26 cellular contexts compared by ENCODE assay signal in the genomic region with DNA sequence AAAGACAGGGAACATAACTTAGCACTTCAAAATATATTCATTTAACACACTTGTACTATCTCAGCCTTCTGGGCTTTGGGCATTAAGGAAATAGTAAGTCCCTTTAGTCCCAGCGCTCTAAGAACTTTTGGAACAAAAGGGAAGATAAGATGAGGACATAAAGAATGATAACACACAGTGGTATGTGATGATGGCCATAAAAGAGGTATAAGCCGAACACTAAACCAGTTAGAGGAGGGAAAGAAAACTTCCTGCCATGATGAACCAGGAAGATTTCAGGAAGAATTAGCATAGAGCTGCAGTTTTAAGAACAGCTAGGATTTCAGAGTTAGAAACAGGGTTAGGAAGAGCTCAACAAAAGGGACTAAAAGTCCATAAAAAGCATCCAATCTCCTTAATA. TPM values are rescaled to one million over a fixed set of nuclear protein-coding genes. Genes with fewer than 3 reads are reported as not detected.
"Had no signal": no experiment of that assay in that cellular context is flagged by ENCODE, and none has a peak within 500 bp of the region (broad histone marks: within the 10 kb centered on the region; RNA-seq: fewer than 3 reads in every experiment).

No MANE protein-coding gene starts in this region.

- H3K4me3 Mint-ChIP-seq: naive thymus-derived CD4-positive, alpha-beta T cell; neural crest cell; type B pancreatic cell had no signal

- H3K27me3 ChIP-seq: dorsolateral prefrontal cortex, gastroesophageal sphincter, vagina had no signal

- DNase-seq: cortex of kidney; dorsolateral prefrontal cortex; effector CD8-positive, alpha-beta T cell; glutamatergic neuron; kidney; left cardiac atrium; left ventricle myocardium superior; mesenchymal stem cell; midbrain; naive thymus-derived CD4-positive, alpha-beta T cell; posterior cingulate gyrus; stimulated activated CD4-positive, alpha-beta T cell treated with anti-CD3 and anti-CD28 coated beads, Interleukin-2, amount 100 ng/mL, for 24 hours; stimulated activated CD4-positive, alpha-beta T cell treated with anti-CD3 and anti-CD28 coated beads, Interleukin-4, amount 100 ng/mL, for 4 hours; stimulated activated naive CD4-positive, alpha-beta T cell treated with Interleukin-2 at 50 U/mL for 16 hours had no signal

- H3K27me3 Mint-ChIP-seq: naive thymus-derived CD4-positive, alpha-beta T cell; type B pancreatic cell had no signal

- H3K27ac Mint-ChIP-seq: type B pancreatic cell had no signal

- H3K4me1 ChIP-seq: gastroesophageal sphincter, vagina had no signal

- H3K9me3 ChIP-seq: gastroesophageal sphincter, vagina had no signal

- H3K4me1 Mint-ChIP-seq: neural crest cell had no signal

- ATAC-seq: esophagus mucosa; gastroesophageal sphincter; left cardiac atrium; left ventricle myocardium superior; naive thymus-derived CD4-positive, alpha-beta T cell; sciatic nerve had no signal

- H3K36me3 ChIP-seq: gastroesophageal sphincter, vagina had no signal

- H3K4me3 ChIP-seq: dorsolateral prefrontal cortex, gastroesophageal sphincter, lung, vagina had no signal

- H3K27ac ChIP-seq: dorsolateral prefrontal cortex, gastroesophageal sphincter, vagina had no signal

- H3K9me3 Mint-ChIP-seq: neural crest cell, type B pancreatic cell had no signal

RNA-seq across cellular contexts. Expression of a gene that starts 56.0 kb away (rescaled TPM):
- total RNA-seq: chondrocyte; esophagus mucosa; fibroblast of villous mesenchyme; gastroesophageal sphincter; kidney; left cardiac atrium; left ventricle myocardium superior; lung; naive thymus-derived CD4-positive, alpha-beta T cell; neural crest cell; osteocyte; pulmonary artery endothelial cell; sciatic nerve; skeletal muscle tissue; vagina had no signal
- polyA plus RNA-seq: lung; naive thymus-derived CD4-positive, alpha-beta T cell had no signal
